In genomic region chr17:78174332-78174869, GRCh38 we compare ENCODE assay signal across 7 cellular contexts. TPM values are rescaled to one million over a fixed set of nuclear protein-coding genes. Genes with fewer than 3 reads are reported as not detected.
DNase-seq lines count a peak whose midpoint lies in the region; ATAC-seq and TF ChIP-seq lines count a peak whose summit lies in the region.

No MANE protein-coding gene starts in this region.

- H3K4me3 ChIP-seq in MM.1S (ENCODE audit: low read length) (no peak overlapping the region), adrenal gland (no peak overlapping the region)

- no peaks in the 10 kb centered on the region for H3K27me3 ChIP-seq in MM.1S (replicated peaks; ENCODE audit: insufficient read depth, low read length)
- no peaks in the 10 kb centered on the region for H3K27me3 ChIP-seq in adrenal gland

- H4K20me1 ChIP-seq in MM.1S (ENCODE audit: insufficient read depth, low read length), result no peaks in the 10 kb centered on the region

- DNase-seq in MM.1S (peak; percentile 55), adrenal gland (peak in 6 of 7 donors; percentile 71 to 82 (median 78)), left lobe of liver (ENCODE audit: low spot score) (peak; percentile 94), NCI-H1417 treated with DMSO at 0.1 percent for 48 hours (lab: John Stamatoyannopoulos, UW) (no peak)

- 37 to 75% (median 57%) methylated on average over 10 to 15 of the region's 15 CpGs for WGBS in adrenal gland, 4 donors

- peak overlapping the region; percentile 23 for H3K9ac ChIP-seq in MM.1S (ENCODE audit: low read length)

- peak in 1 of 2 donors; percentile 13 for TF ChIP-seq POLR2A in adrenal gland (IDR thresholded peaks at IDR 0.05)

- H3K4me2 ChIP-seq in MM.1S (ENCODE audit: low read depth, low read length), result peak overlapping the region; percentile 36

- H3K79me2 ChIP-seq in MM.1S (ENCODE audit: low read length), result peaks cover 39% of the 10 kb centered on the region

- ATAC-seq in left lobe of liver (peak; percentile 85), HG02642 (IDR thresholded peaks at IDR 0.05; ENCODE audit: poor library complexity, unreplicated experiment) (no peak), HG03108 (IDR thresholded peaks at IDR 0.05; ENCODE audit: unreplicated experiment) (no peak)

- H3K9me3 ChIP-seq in MM.1S (replicated peaks; ENCODE audit: insufficient read depth, low read length) (no peaks in the 10 kb centered on the region), adrenal gland (replicated peaks in 1 of 3) (no peaks in the 10 kb centered on the region)

- H3K36me3 ChIP-seq in MM.1S (replicated peaks; ENCODE audit: insufficient read depth, low read length) (peaks cover 4% of the 10 kb centered on the region; the same call in 1 of the 2 replicates), adrenal gland (replicated peaks in 1 of 2) (peaks cover 0 to 7% of the 10 kb centered on the region in 2 donors)

- peaks cover 72% of the 10 kb centered on the region for H3F3A ChIP-seq in MM.1S (ENCODE audit: insufficient read depth, low read length)

- H3K4me1 ChIP-seq in MM.1S (ENCODE audit: low read length) (peaks cover 68% of the 10 kb centered on the region), adrenal gland (replicated peaks in 1 of 2) (peaks cover 22 to 59% of the 10 kb centered on the region in 2 donors)

- intact Hi-C loops in adrenal gland (cut with DNase I), result loop anchor here in 1 of 2 donors (5.0 kb wide), 2 partner anchors 47 to 62 kb away; partner anchors contain the start of gene TMC6

- H3K27ac ChIP-seq in MM.1S (ENCODE audit: low read length) (peak overlapping the region; percentile 99), adrenal gland (peak overlapping the region in 3 of 5 donors; percentile 39 to 89 (median 71)), temporal lobe (ENCODE audit: low read depth, low read length) (peak overlapping the region; percentile 92)

- H3K9me2 ChIP-seq in MM.1S (replicated peaks; ENCODE audit: insufficient read depth, low read length), result no peaks in the 10 kb centered on the region

- TF ChIP-seq CTCF in MM.1S (IDR thresholded peaks at IDR 0.05; ENCODE audit: low read length) (peak; percentile 50), adrenal gland (IDR thresholded peaks at IDR 0.05) (peak in 5 of 6 experiments; percentile 45 to 63 (median 52))

- no peak overlapping the region for H2AFZ ChIP-seq in MM.1S (ENCODE audit: low read length)

RNA-seq across cellular contexts. Expression of gene SYNGR2, which starts 6.0 kb away (rescaled TPM):
- total RNA-seq in adrenal gland (10 to 100 TPM; 36.3 to 98.1 (median 62.9) TPM), left lobe of liver (44.1 TPM), temporal lobe (3.0 TPM)
- 10 to 100 TPM; 32.7 to 85.5 (median 38.9) TPM for polyA plus RNA-seq in adrenal gland

RNA-seq across cellular contexts. Expression of gene TK1, which starts 12.5 kb away (rescaled TPM):
- total RNA-seq in adrenal gland (1 to 10 TPM; 2.0 to 8.5 (median 2.5) TPM), left lobe of liver (2.6 TPM), temporal lobe (1.7 TPM)
- 1 to 10 TPM; 1.3 to 2.6 (median 1.6) TPM for polyA plus RNA-seq in adrenal gland

RNA-seq across cellular contexts. Expression of gene AFMID, which starts 12.8 kb away (rescaled TPM):
- total RNA-seq in adrenal gland, result 10 to 100 TPM in 7 of 8 donors, 1 to 10 TPM in 1; 4.5 to 32.9 (median 21.9) TPM
- 10 to 100 TPM in 1 of 3 donors, 1 to 10 TPM in 2; 9.0 to 16.3 (median 9.1) TPM for polyA plus RNA-seq in adrenal gland
- total RNA-seq in left lobe of liver, result 145 TPM
- total RNA-seq in temporal lobe, result 18.2 TPM

RNA-seq across cellular contexts. Expression of gene C17orf99, which starts 28.2 kb away (rescaled TPM):
- total RNA-seq in adrenal gland (not detected), left lobe of liver (not detected), temporal lobe (not detected)
- not detected for polyA plus RNA-seq in adrenal gland

RNA-seq across cellular contexts. Expression of gene BIRC5, which starts 39.7 kb away (rescaled TPM):
- total RNA-seq in adrenal gland (1 to 10 TPM in 5 of 8 donors, under 1 TPM in 3; 0.12 to 2.9 (median 1.5) TPM), left lobe of liver (0.88 TPM), temporal lobe (3.2 TPM)
- polyA plus RNA-seq in adrenal gland, result 1 to 10 TPM in 1 of 3 donors, under 1 TPM in 2; 0.32 to 1.3 (median 0.34) TPM
